Comparison of ENCODE assay signal across 35 cellular contexts in the genomic region with DNA sequence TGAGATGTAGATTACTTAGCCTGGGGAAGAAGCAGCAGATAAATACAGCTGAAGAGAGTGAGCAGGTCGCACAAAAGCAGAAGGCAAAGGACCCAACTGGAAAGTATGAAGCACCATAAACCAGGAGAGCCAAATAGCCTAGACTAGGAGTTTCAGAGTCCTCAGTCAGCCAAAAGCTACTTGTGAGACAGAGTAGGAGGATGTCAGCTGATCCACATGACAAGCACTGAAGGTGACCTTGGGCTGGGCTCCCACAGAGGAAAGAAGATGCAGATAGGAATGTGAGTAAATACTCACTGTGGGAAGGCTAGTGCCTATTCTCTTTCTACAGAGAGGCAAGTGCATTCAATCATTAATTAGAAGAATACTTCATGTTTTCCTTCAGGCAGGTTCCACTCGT.
"Had no signal": no experiment of that assay in that cellular context is flagged by ENCODE, and none has a peak within 500 bp of the region (broad histone marks: within the 10 kb centered on the region; RNA-seq: fewer than 3 reads in every experiment).

No MANE protein-coding gene starts in this region.

- H3K4me1 Mint-ChIP-seq: activated CD4-positive, alpha-beta memory T cell treated with anti-CD3 and anti-CD28 coated beads, Interleukin-2, amount 10 ng/mL, durations not matched to agents 7 days and 5 days; activated naive CD4-positive, alpha-beta T cell treated with anti-CD3 and anti-CD28 coated beads, Interleukin-2, amount 50 U/mL, for 24 hours; activated naive CD8-positive, alpha-beta T cell treated with anti-CD3 and anti-CD28 coated beads, Interleukin-2, amount 10 ng/mL, durations not matched to agents 7 days and 5 days; central memory CD8-positive, alpha-beta T cell; T-cell had no signal

- H3K4me1 ChIP-seq: ascending aorta, Peyer's patch had no signal

- DNase-seq: activated CD4-positive, alpha-beta memory T cell treated with anti-CD3 and anti-CD28 coated beads, Interleukin-2, amount 10 ng/mL, durations not matched to agents 7 days and 5 days; activated CD4-positive, alpha-beta T cell treated with anti-CD3 and anti-CD28 coated beads for 1 hour; activated CD4-positive, alpha-beta T cell treated with anti-CD3 and anti-CD28 coated beads for 48 hours; activated CD4-positive, CD25-positive, alpha-beta regulatory T cell; activated gamma-delta T cell; activated naive CD4-positive, alpha-beta T cell treated with Interleukin-2 at 50 U/mL for 16 hours; activated naive CD8-positive, alpha-beta T cell treated with anti-CD3 and anti-CD28 coated beads, Interleukin-2, amount 10 ng/mL, durations not matched to agents 7 days and 5 days; activated T-cell treated with anti-CD3 and anti-CD28 coated beads, Interleukin-2, amount 50 U/mL, for 24 hours; amygdala; Kasumi-1; KG1; MG63; MV-4-11; NCI-H1092; NCI-H1436 treated with DMSO at 0.1 percent for 48 hours; NCI-H1694 treated with DMSO at 0.1 percent for 48 hours; NCI-H2029; NCI-H446; NCI-H510A treated with DMSO at 0.1 percent for 48 hours; NK-92 treated with Interleukin-12 subunit alpha and Interleukin-12 subunit beta, amount 100 ng/mL, for 24 hours; PC-3; Peyer's patch; SIG-M5; T-cell; T-helper 2 cell; T-helper 9 cell had no signal

- H3K4me3 Mint-ChIP-seq: activated CD4-positive, alpha-beta memory T cell treated with anti-CD3 and anti-CD28 coated beads, Interleukin-2, amount 10 ng/mL, durations not matched to agents 7 days and 5 days; activated naive CD4-positive, alpha-beta T cell treated with anti-CD3 and anti-CD28 coated beads, Interleukin-2, amount 50 U/mL, for 24 hours; activated naive CD8-positive, alpha-beta T cell treated with anti-CD3 and anti-CD28 coated beads, Interleukin-2, amount 10 ng/mL, durations not matched to agents 7 days and 5 days; activated T-cell treated with anti-CD3 and anti-CD28 coated beads, Interleukin-2, amount 50 U/mL, for 24 hours; central memory CD8-positive, alpha-beta T cell; T-cell had no signal

- H3K4me3 ChIP-seq: ascending aorta, cardiac muscle cell, MG63, Peyer's patch had no signal

- H3K36me3 Mint-ChIP-seq: activated naive CD4-positive, alpha-beta T cell treated with anti-CD3 and anti-CD28 coated beads, Interleukin-2, amount 50 U/mL, for 24 hours; activated naive CD8-positive, alpha-beta T cell treated with anti-CD3 and anti-CD28 coated beads, Interleukin-2, amount 10 ng/mL, durations not matched to agents 7 days and 5 days; T-cell had no signal

- H3K36me3 ChIP-seq: ascending aorta, cardiac muscle cell, MG63, Peyer's patch had no signal

- ATAC-seq: PC-3, Right ventricle myocardium inferior, SK-N-SH treated with all-trans-retinoic acid at 6 μM for 48 hours, T-cell had no signal

- H3K9me3 ChIP-seq: ascending aorta, MG63, Peyer's patch had no signal

- H3K27me3 ChIP-seq: ascending aorta, cardiac muscle cell, MG63, Peyer's patch had no signal

- H3K27me3 Mint-ChIP-seq: activated CD4-positive, alpha-beta memory T cell treated with anti-CD3 and anti-CD28 coated beads, Interleukin-2, amount 10 ng/mL, durations not matched to agents 7 days and 5 days; activated naive CD4-positive, alpha-beta T cell treated with anti-CD3 and anti-CD28 coated beads, Interleukin-2, amount 50 U/mL, for 24 hours; activated naive CD8-positive, alpha-beta T cell treated with anti-CD3 and anti-CD28 coated beads, Interleukin-2, amount 10 ng/mL, durations not matched to agents 7 days and 5 days; activated T-cell treated with anti-CD3 and anti-CD28 coated beads, Interleukin-2, amount 50 U/mL, for 24 hours; central memory CD8-positive, alpha-beta T cell; T-cell had no signal

- H3K27ac Mint-ChIP-seq: activated CD4-positive, alpha-beta memory T cell treated with anti-CD3 and anti-CD28 coated beads, Interleukin-2, amount 10 ng/mL, durations not matched to agents 7 days and 5 days; activated naive CD4-positive, alpha-beta T cell treated with anti-CD3 and anti-CD28 coated beads, Interleukin-2, amount 50 U/mL, for 24 hours; activated naive CD8-positive, alpha-beta T cell treated with anti-CD3 and anti-CD28 coated beads, Interleukin-2, amount 10 ng/mL, durations not matched to agents 7 days and 5 days; activated T-cell treated with anti-CD3 and anti-CD28 coated beads, Interleukin-2, amount 50 U/mL, for 24 hours; activated T-helper 2 cell treated with anti-CD3 and anti-CD28 coated beads, Interferon-gamma antibody, Interleukin-2, Interleukin-4, amounts not matched to agents 10 μg/mL and 5 μg/mL and 100 μg/mL, durations not matched to agents 14 hours and 24 hours and 36 hours; T-cell had no signal

- H3K27ac ChIP-seq: ascending aorta, cardiac muscle cell, Peyer's patch, RWPE1, VCaP had no signal

- H3K9me3 Mint-ChIP-seq: activated CD4-positive, alpha-beta memory T cell treated with anti-CD3 and anti-CD28 coated beads, Interleukin-2, amount 10 ng/mL, durations not matched to agents 7 days and 5 days; activated naive CD4-positive, alpha-beta T cell treated with anti-CD3 and anti-CD28 coated beads, Interleukin-2, amount 50 U/mL, for 24 hours; activated naive CD8-positive, alpha-beta T cell treated with anti-CD3 and anti-CD28 coated beads, Interleukin-2, amount 10 ng/mL, durations not matched to agents 7 days and 5 days; activated T-cell treated with anti-CD3 and anti-CD28 coated beads, Interleukin-2, amount 50 U/mL, for 24 hours; activated T-helper 2 cell treated with anti-CD3 and anti-CD28 coated beads, Interferon-gamma antibody, Interleukin-2, Interleukin-4, amounts not matched to agents 10 μg/mL and 5 μg/mL and 100 μg/mL, durations not matched to agents 14 hours and 24 hours and 36 hours had no signal
